8 cellular contexts compared by ENCODE assay signal in genomic region chr17:42760652-42761581, GRCh38. TPM values are rescaled to one million over a fixed set of nuclear protein-coding genes. Genes with fewer than 3 reads are reported as not detected.
A peak's percentile ranks its signal among the peaks of the same experiment; 100 is the strongest.
DNase-seq lines count a peak whose midpoint lies in the region; TF ChIP-seq lines count a peak whose summit lies in the region.

TSS of gene RAMP2 (plus strand) at chr17:42761227. CDS start at chr17:42761262, 35 bp downstream.

- H3K4me3 ChIP-seq in AG04449 (ENCODE audit: low read depth, low read length) (peak within 1 kb of the TSS; percentile 50), H7 (ENCODE audit: insufficient read depth, low read depth, low read length) (peak within 1 kb of the TSS; percentile 59), hepatocyte (peak within 1 kb of the TSS; percentile 44), sigmoid colon (peak within 1 kb of the TSS; percentile 14 to 64 (median 54))

- CTCF ChIA-PET in AG04449 (lab: Yijun Ruan, JAX) = interaction anchor here (1.0 to 7.1 kb wide), 12 partner anchors 11 to 183 kb away, joined by 3 to 94 read pairs (median 4); partner anchors contain the start of genes BECN1, PSMC3IP and VPS25
- CTCF ChIA-PET in RWPE1 (lab: Yijun Ruan, JAX) = interaction anchor here (0.8 to 1.6 kb wide), 3 partner anchors 15 to 183 kb away, joined by 3 to 5 read pairs (median 4); no protein-coding TSS in a partner anchor

- 4% methylated on average over 29 of the region's 92 CpGs for WGBS in hepatocyte (ENCODE audit: low lambda C conversion rate, missing lambda C conversion rate)
- WGBS in sigmoid colon, 2 donors = 6 to 7% methylated on average over 92 of the region's 92 CpGs

- no peak for TF ChIP-seq EP300 in sigmoid colon (IDR thresholded peaks at IDR 0.05)

- intact Hi-C loops in sigmoid colon (cut with DNase I) = no loop called here
- intact Hi-C loops in CD14-positive monocyte (cut with micrococcal nuclease) = no loop called here

- DNase-seq in AG04449 (ENCODE audit: low read depth, low spot score) (no peak), H7 (peak; percentile 86), hepatocyte (ENCODE audit: low spot score) (peak; percentile 67), sigmoid colon (peak; percentile 68), RWPE1 (ENCODE audit: low spot score) (no peak), CD14-positive monocyte (ENCODE audit: low spot score) (no peak), SHP77 treated with DMSO at 0.1 percent for 48 hours (lab: John Stamatoyannopoulos, UW) (no peak)
- peak; percentile 32 for DNase-seq in activated naive CD8-positive, alpha-beta T cell treated with anti-CD3 and anti-CD28 coated beads for 36 hours

- H3K27ac ChIP-seq in hepatocyte (peak within 1 kb of the TSS; percentile 20), sigmoid colon (peak within 1 kb of the TSS; percentile 34 to 77 (median 54)), RWPE1 (no peak within 1 kb of the TSS)

- H3K4me2 ChIP-seq in hepatocyte = peak within 1 kb of the TSS; percentile 95

- H3K27me3 ChIP-seq in H7 (ENCODE audit: control insufficient read depth, insufficient read depth, low read length) (peaks cover 28% of the 10 kb centered on the region), hepatocyte (peaks cover 13% of the 10 kb centered on the region), sigmoid colon (peaks cover 4 to 29% (median 20%) of the 10 kb centered on the region in 3 donors)

- peak within 1 kb of the TSS; percentile 41 for H3K4me3 Mint-ChIP-seq in activated naive CD8-positive, alpha-beta T cell treated with anti-CD3 and anti-CD28 coated beads for 36 hours
- peak within 1 kb of the TSS in 1 of 2 donors; percentile 78 for H3K4me3 Mint-ChIP-seq in CD14-positive monocyte

- H3K9me2 ChIP-seq in hepatocyte (replicated peaks; ENCODE audit: insufficient read depth) = no peaks in the 10 kb centered on the region

- TF ChIP-seq CTCF in AG04449 (IDR thresholded peaks at IDR 0.05; ENCODE audit: insufficient read depth, low read length, missing control alignments) (no peak), hepatocyte (IDR thresholded peaks at IDR 0.05; ENCODE audit: poor library complexity) (no peak), sigmoid colon (IDR thresholded peaks at IDR 0.05) (no peak), RWPE1 (conservative IDR thresholded peaks at IDR 0.05; ENCODE audit: low read depth) (no peak), CD14-positive monocyte (IDR thresholded peaks at IDR 0.05) (no peak)

- H3K36me3 Mint-ChIP-seq in activated naive CD8-positive, alpha-beta T cell treated with anti-CD3 and anti-CD28 coated beads for 36 hours = no peaks in the 10 kb centered on the region
- peaks cover 0 to 6% of the 10 kb centered on the region in 2 donors for H3K36me3 Mint-ChIP-seq in CD14-positive monocyte

- peak within 1 kb of the TSS; percentile 91 for H2AFZ ChIP-seq in hepatocyte

- H3K36me3 ChIP-seq in H7 (replicated peaks; ENCODE audit: control insufficient read depth, insufficient read depth, low read length) (no peaks in the 10 kb centered on the region), hepatocyte (replicated peaks; ENCODE audit: insufficient read depth, low read depth) (no peaks in the 10 kb centered on the region), sigmoid colon (no peaks in the 10 kb centered on the region)

- H3K27ac Mint-ChIP-seq in activated naive CD8-positive, alpha-beta T cell treated with anti-CD3 and anti-CD28 coated beads for 36 hours = no peak within 1 kb of the TSS
- H3K27ac Mint-ChIP-seq in CD14-positive monocyte = peak within 1 kb of the TSS in 1 of 7 donors; percentile 8

- H3K9me3 Mint-ChIP-seq in activated naive CD8-positive, alpha-beta T cell treated with anti-CD3 and anti-CD28 coated beads for 36 hours = no peaks in the 10 kb centered on the region
- H3K9me3 Mint-ChIP-seq in CD14-positive monocyte = peaks cover 0 to 9% (median 3%) of the 10 kb centered on the region in 7 donors

- H3K27me3 Mint-ChIP-seq in activated naive CD8-positive, alpha-beta T cell treated with anti-CD3 and anti-CD28 coated beads for 36 hours = peaks cover 76% of the 10 kb centered on the region
- peaks cover 46 to 63% (median 50%) of the 10 kb centered on the region in 3 donors for H3K27me3 Mint-ChIP-seq in CD14-positive monocyte (ENCODE audit: low read depth in 3 of 3)

- TF ChIP-seq POLR2A in sigmoid colon (IDR thresholded peaks at IDR 0.05) = no peak

- peaks cover 12% of the 10 kb centered on the region for H3K4me1 ChIP-seq in hepatocyte (ENCODE audit: insufficient read depth)
- H3K4me1 ChIP-seq in sigmoid colon = peaks cover 0 to 20% (median 17%) of the 10 kb centered on the region in 4 donors

- POLR2A ChIA-PET in AG04449 (lab: Yijun Ruan, JAX) = interaction anchor here (1.2 kb wide), 1 partner anchor 13 kb away, joined by 4 read pairs; the partner anchor contains the start of gene VPS25
- POLR2A ChIA-PET in RWPE1 (lab: Yijun Ruan, JAX; ENCODE audit: low non-redundant PET) = interaction anchor here (0.5 kb wide), 1 partner anchor 31 kb away, joined by 4 read pairs; no protein-coding TSS in a partner anchor

- no peaks in the 10 kb centered on the region for H4K20me1 ChIP-seq in hepatocyte (ENCODE audit: insufficient read depth, poor library complexity, severe bottlenecking)

- H3K9me3 ChIP-seq in hepatocyte (ENCODE audit: low read depth) = no peaks in the 10 kb centered on the region
- no peaks in the 10 kb centered on the region for H3K9me3 ChIP-seq in sigmoid colon

- H3K79me2 ChIP-seq in hepatocyte = no peaks in the 10 kb centered on the region

- peaks cover 6% of the 10 kb centered on the region for H3K4me1 Mint-ChIP-seq in activated naive CD8-positive, alpha-beta T cell treated with anti-CD3 and anti-CD28 coated beads for 36 hours
- H3K4me1 Mint-ChIP-seq in CD14-positive monocyte = peaks cover 18% of the 10 kb centered on the region

RNA-seq across cellular contexts. Expression of gene RAMP2, which starts in this region (rescaled TPM):
- 10.8 and 13.5 TPM in 2 replicates for total RNA-seq in H7 (2014; rRNA removed; shearing (Covaris generic))
- total RNA-seq in activated naive CD8-positive, alpha-beta T cell treated with anti-CD3 and anti-CD28 coated beads for 36 hours = not detected
- total RNA-seq in hepatocyte (8.7 and 13.1 TPM in 2 replicates), sigmoid colon (10 to 100 TPM; 11.2 to 26.6 (median 18.4) TPM)
- polyA plus RNA-seq in hepatocyte (48.7 and 62.3 TPM in 2 replicates), sigmoid colon (10 to 100 TPM in 2 of 3 donors, 1 to 10 TPM in 1; 2.3 to 21.0 (median 16.7) TPM), CD14-positive monocyte (not detected)

Comparison
In these comparisons a context has a peak if more than half of its experiments do, and no peak if none do; other contexts are left out.
1. Peak in DNase-seq in activated naive CD8-positive, alpha-beta T cell treated with anti-CD3 and anti-CD28 coated beads for 36 hours; RNA of the gene not detected or under 1 TPM.
2. DNase-seq: peak in H7 (single experiment), hepatocyte (single experiment) and sigmoid colon (single experiment); none in AG04449 (single experiment), RWPE1 (single experiment), CD14-positive monocyte (single experiment) and SHP77 treated with DMSO at 0.1 percent for 48 hours (single experiment).
3. Peak in every context shown above with its lines, with median percentiles within 50 percentile points of each other: H3K4me3 ChIP-seq.